In genomic region chr10:79459243-79459642, GRCh38 we compare ENCODE assay signal across 22 cellular contexts. TPM values are rescaled to one million over a fixed set of nuclear protein-coding genes. Genes with fewer than 3 reads are reported as not detected.
DNase-seq lines count a peak whose midpoint lies in the region; ATAC-seq, FAIRE-seq and TF ChIP-seq lines count a peak whose summit lies in the region.
"Had no signal": no experiment of that assay in that cellular context is flagged by ENCODE, and none has a peak within 500 bp of the region (broad histone marks: within the 10 kb centered on the region; RNA-seq: fewer than 3 reads in every experiment).

No MANE protein-coding gene starts in this region.

- intact Hi-C loops in right cardiac atrium (cut with DNase I) (no loop called here), heart left ventricle (cut with DNase I) (no loop called here), K562 (cut with micrococcal nuclease) (no loop called here)

- ATAC-seq in right cardiac atrium: peak; percentile 22 to 34
- ATAC-seq in heart left ventricle: no peak
- ATAC-seq in K562: peak; percentile 65
- no peak for ATAC-seq in HG03095 (IDR thresholded peaks at IDR 0.05; ENCODE audit: unreplicated experiment)
- no peak for ATAC-seq in HG03432 (IDR thresholded peaks at IDR 0.05; ENCODE audit: unreplicated experiment)

- H3K4me3 ChIP-seq in right cardiac atrium (ENCODE audit: low read length): no peak overlapping the region
- H3K4me3 ChIP-seq in heart left ventricle: no peak overlapping the region
- H3K4me3 ChIP-seq in K562: no peak overlapping the region
- H3K4me3 ChIP-seq in fibroblast of villous mesenchyme (ENCODE audit: low read depth, low read length): no peak overlapping the region
- H3K4me3 ChIP-seq: BLaER1, SJSA1 had no signal

- H3K36me3 ChIP-seq in heart left ventricle (no peaks in the 10 kb centered on the region), K562 (ENCODE audit: control insufficient read depth, insufficient read depth, low read length) (no peaks in the 10 kb centered on the region)
- H3K36me3 ChIP-seq: BLaER1, SJSA1 had no signal

- POLR2A ChIA-PET in K562 (lab: Yijun Ruan, JAX): interaction anchor here (0.7 to 1.6 kb wide), 3 partner anchors 13 to 75 kb away, joined by 3 to 6 read pairs (median 4); partner anchors contain the start of gene ZCCHC24

- TF ChIP-seq RAD21 in K562 (CRISPR knock-in tag; conservative IDR thresholded peaks at IDR 0.05 in 1 of 2, IDR thresholded peaks at IDR 0.05 in 1 of 2): no peak

- TF ChIP-seq POLR2A in heart left ventricle (IDR thresholded peaks at IDR 0.05) (no peak), K562 (conservative IDR thresholded peaks at IDR 0.05) (no peak)

- H4K20me1 ChIP-seq in K562 (replicated peaks; ENCODE audit: control insufficient read depth, insufficient read depth, low read length): no peaks in the 10 kb centered on the region
- H4K20me1 ChIP-seq: BLaER1 had no signal

- no peak for TF ChIP-seq EP300 in K562 (IDR thresholded peaks at IDR 0.05; ENCODE audit: low read length)

- H3K9me1 ChIP-seq in K562 (ENCODE audit: control insufficient read depth, insufficient read depth, low read length): no peaks in the 10 kb centered on the region

- H3K4me1 ChIP-seq in right cardiac atrium (ENCODE audit: control insufficient read depth, insufficient read depth, low read length): peaks cover 4% of the 10 kb centered on the region
- H3K4me1 ChIP-seq in heart left ventricle: peaks cover 0 to 5% (median under 1%) of the 10 kb centered on the region in 12 donors
- peaks cover 0 to 6% of the 10 kb centered on the region in 2 experiments; a peak in 3 of 5 replicates for H3K4me1 ChIP-seq in K562 (replicated peaks in 1 of 2; ENCODE audit: control insufficient read depth in 2 of 2, insufficient read depth in 2 of 2, low read length in 2 of 2)
- H3K4me1 ChIP-seq: SJSA1 had no signal

- CTCF ChIA-PET in K562 (lab: Yijun Ruan, JAX; ENCODE audit: low intra/inter-chr PET ratio): interaction anchor here (0.6 kb wide), 1 partner anchor 84 kb away, joined by 3 read pairs; no protein-coding TSS in a partner anchor

- H2AFZ ChIP-seq in K562 (ENCODE audit: low read depth, low read length): no peak overlapping the region

- DNase-seq in right cardiac atrium (peak in 2 of 3 donors; percentile 40 to 44), heart left ventricle (no peak), K562 (ENCODE audit: extremely low read depth in 1 of 4, low spot score in 3 of 4) (no peak), fibroblast of villous mesenchyme (ENCODE audit: low read depth) (peak; percentile 58), nucleus accumbens (lab: John Stamatoyannopoulos, UW) (no peak), GM19240 (ENCODE audit: insufficient read length, low spot score) (no peak)
- DNase-seq: 8988T; ACHN; CD4-positive, CD25-positive, alpha-beta regulatory T cell; Kasumi-1; NCI-H2029 treated with DMSO at 0.1 percent for 48 hours; NCI-H2227 treated with DMSO at 0.1 percent for 48 hours; NCI-H510A; NCI-H69; Right ventricle myocardium superior; RPMI8226 had no signal

- 55% methylated on average over 1 of the region's 1 CpG for WGBS in right cardiac atrium
- 69 to 75% (median 74%) methylated on average over 1 of the region's 1 CpG for WGBS in heart left ventricle, 4 donors
- 0% methylated on average over 1 of the region's 1 CpG for WGBS in K562 (ENCODE audit: insufficient coverage, low coverage, missing lambda C conversion rate)

- H3K9ac ChIP-seq in K562 (ENCODE audit: insufficient read depth in 1 of 2, low read depth in 2 of 2, low read length in 2 of 2): no peak overlapping the region
- H3K9ac ChIP-seq: BLaER1 had no signal

- H3K9me3 ChIP-seq in right cardiac atrium (ENCODE audit: control insufficient read depth, low read length) (no peaks in the 10 kb centered on the region), heart left ventricle (no peaks in the 10 kb centered on the region), K562 (replicated peaks; ENCODE audit: control insufficient read depth, insufficient read depth, low read depth, low read length) (no peaks in the 10 kb centered on the region)
- H3K9me3 ChIP-seq: BLaER1, SJSA1 had no signal

- H3K27ac ChIP-seq in right cardiac atrium (ENCODE audit: low read length) (no peak overlapping the region), heart left ventricle (no peak overlapping the region), K562 (ENCODE audit: extremely low read depth, low read depth, low read length) (no peak overlapping the region)
- H3K27ac ChIP-seq: BLaER1, SJSA1 had no signal

- H3K27me3 ChIP-seq in right cardiac atrium (ENCODE audit: control insufficient read depth, insufficient read depth) (no peaks in the 10 kb centered on the region), heart left ventricle (no peaks in the 10 kb centered on the region), K562 (ENCODE audit: control insufficient read depth in 2 of 2, insufficient read depth in 2 of 2, low read length in 2 of 2) (peaks cover 2 to 27% of the 10 kb centered on the region in 2 experiments; a peak in 3 of 5 replicates)
- H3K27me3 ChIP-seq: BLaER1, SJSA1 had no signal

- no peak for TF ChIP-seq CTCF in heart left ventricle (IDR thresholded peaks at IDR 0.05)
- no peak for TF ChIP-seq CTCF in K562 (IDR thresholded peaks at IDR 0.05 in 2 of 3, conservative IDR thresholded peaks at IDR 0.05 in 1 of 3; ENCODE audit: insufficient read depth in 2 of 3, low read depth in 1 of 3, low read length in 3 of 3)
- TF ChIP-seq CTCF in fibroblast of villous mesenchyme (IDR thresholded peaks at IDR 0.05; ENCODE audit: insufficient read depth, low read depth, low read length): no peak

- no peak overlapping the region for H3K4me2 ChIP-seq in K562 (ENCODE audit: insufficient read depth, low read length)
- H3K4me2 ChIP-seq: BLaER1 had no signal

- FAIRE-seq in K562 (lab: Jason Lieb, UNC): no peak
- FAIRE-seq: GM19239, H54 had no signal

- no peaks in the 10 kb centered on the region for H3K79me2 ChIP-seq in K562 (ENCODE audit: control insufficient read depth, insufficient read depth, low read length)

- in situ Hi-C loops in K562 (cut with MboI): no loop called here

- BruUV-seq in K562 (replicated peaks; lab: Mats Ljungman, UMichigan): no TSS peak

RNA-seq across cellular contexts. Expression of gene ZCCHC24, which starts 13.8 kb away (rescaled TPM):
- 10 to 100 TPM; 60.4 to 75.3 (median 63.8) TPM for total RNA-seq in right cardiac atrium
- polyA plus RNA-seq in right cardiac atrium: 31.3 TPM
- 100 to 1,000 TPM in 1 of 9 donors, 10 to 100 TPM in 8; 44.8 to 122 (median 51.9) TPM for total RNA-seq in heart left ventricle
- polyA plus RNA-seq in heart left ventricle: 10 to 100 TPM; 18.7 to 40.7 TPM
- 4.0 and 6.3 TPM in 2 replicates for total RNA-seq in K562 (2011; cell fraction: chromatin; rRNA removed; ENCODE audit: low replicate concordance)
- 4.8 and 4.9 TPM in 2 replicates for total RNA-seq in K562 (2011; cell fraction: nucleolus; rRNA removed)
- total RNA-seq in K562 (2011; cell fraction: nucleoplasm; rRNA removed): 4.4 and 6.7 TPM in 2 replicates
- 3.6 and 4.9 TPM in 2 replicates for total RNA-seq in K562 (2014; rRNA removed)
- total RNA-seq in K562 (2014; rRNA removed; fragmentation: Illumina TruSeq; extraction: Trizol): 3.9 and 4.0 TPM in 2 replicates
- 5.5 and 5.7 TPM in 2 replicates for total RNA-seq in K562 (2015; rRNA removed; fragmentation: Illumina TruSeq; extraction: Trizol)
- total RNA-seq in K562 (2021): 11.0 and 11.5 TPM in 2 replicates
- 4.6 and 5.0 TPM in 2 replicates for polyA plus RNA-seq in K562 (2011; rRNA removed)
- polyA plus RNA-seq in K562 (2011; cell fraction: cytosol; rRNA removed): 4.7 and 8.4 TPM in 2 replicates
- 3.1 and 5.6 TPM in 2 replicates for polyA plus RNA-seq in K562 (2011; cell fraction: nucleus; rRNA removed)
- polyA plus RNA-seq in K562 (2012): 6.8 and 12.0 TPM in 2 replicates
- 7.0 and 7.6 TPM in 2 replicates for polyA plus RNA-seq in K562 (2014; fragmentation: Illumina TruSeq; extraction: Trizol)
- polyA plus RNA-seq in K562 (2014; fragmentation: Nextera tagmentation; extraction: Ambion mirVana): under 1 TPM; 0.84 to 0.86 TPM
- 5.1 and 6.0 TPM in 2 replicates for polyA plus RNA-seq in K562 (2014; rRNA removed)
- polyA minus RNA-seq in K562 (2011; rRNA and poly(A)+ RNA removed): 3.4 and 4.7 TPM in 2 replicates
- polyA minus RNA-seq in K562 (2011; cell fraction: cytosol; rRNA and poly(A)+ RNA removed): 6.1 and 6.4 TPM in 2 replicates
- polyA minus RNA-seq in K562 (2011; cell fraction: nucleus; rRNA and poly(A)+ RNA removed): 3.0 TPM in 2 replicates
- total RNA-seq in fibroblast of villous mesenchyme: 28.7 and 36.7 TPM in 2 replicates

RNA-seq across cellular contexts. Expression of gene EIF5AL1, which starts 53.1 kb away (rescaled TPM):
- total RNA-seq in right cardiac atrium (under 1 TPM in 3 of 4 donors, not detected in 1; 0.09 to 0.57 (median 0.19) TPM), heart left ventricle (under 1 TPM in 8 of 9 donors, not detected in 1; 0.06 to 0.93 (median 0.26) TPM), K562 (2014; rRNA removed) (0.65 and 0.68 TPM in 2 replicates), K562 (2014; rRNA removed; fragmentation: Illumina TruSeq; extraction: Trizol) (0.80 and 0.83 TPM in 2 replicates), K562 (2015; rRNA removed; fragmentation: Illumina TruSeq; extraction: Trizol) (0.18 and 0.30 TPM in 2 replicates), K562 (2021) (0.27 and 0.31 TPM in 2 replicates), fibroblast of villous mesenchyme (0.64 and 0.86 TPM in 2 replicates)
- polyA plus RNA-seq in right cardiac atrium (0.45 TPM), heart left ventricle (under 1 TPM; 0.61 to 0.97 TPM), K562 (2011; rRNA removed) (1.6 and 1.8 TPM in 2 replicates), K562 (2014; fragmentation: Illumina TruSeq; extraction: Trizol) (3.2 and 3.4 TPM in 2 replicates), K562 (2014; fragmentation: Nextera tagmentation; extraction: Ambion mirVana) (under 1 TPM in 1 of 2 experiments, not detected in 1; 0.03 TPM), K562 (2014; rRNA removed) (0.37 and 0.43 TPM in 2 replicates)
- total RNA-seq in K562 (2011; cell fraction: chromatin; rRNA removed; ENCODE audit: low replicate concordance): 0.16 TPM in 1 of 2 replicates, not detected in the other
- total RNA-seq in K562 (2011; cell fraction: nucleolus; rRNA removed): 0.13 and 0.17 TPM in 2 replicates
- 0.15 and 0.31 TPM in 2 replicates for total RNA-seq in K562 (2011; cell fraction: nucleoplasm; rRNA removed)
- 0.97 and 1.1 TPM in 2 replicates for polyA plus RNA-seq in K562 (2011; cell fraction: cytosol; rRNA removed)
- polyA plus RNA-seq in K562 (2011; cell fraction: nucleus; rRNA removed): 0.20 and 0.35 TPM in 2 replicates
- polyA plus RNA-seq in K562 (2012): 0.54 and 1.1 TPM in 2 replicates
- 3.2 and 4.7 TPM in 2 replicates for polyA minus RNA-seq in K562 (2011; rRNA and poly(A)+ RNA removed)
- 0.64 and 0.67 TPM in 2 replicates for polyA minus RNA-seq in K562 (2011; cell fraction: cytosol; rRNA and poly(A)+ RNA removed)
- under 0.01 and 0.11 TPM in 2 replicates for polyA minus RNA-seq in K562 (2011; cell fraction: nucleus; rRNA and poly(A)+ RNA removed)
- total RNA-seq: CD4-positive, CD25-positive, alpha-beta regulatory T cell had no signal

Comparison
In these comparisons a context has a peak if more than half of its experiments do, and no peak if none do; other contexts are left out.
1. ATAC-seq: peak in right cardiac atrium (2 of 2) and K562 (single experiment); none in heart left ventricle (0 of 4), HG03095 (single experiment) and HG03432 (single experiment).
2. DNase-seq: peak in right cardiac atrium (2 of 3) and fibroblast of villous mesenchyme (single experiment); none in heart left ventricle (0 of 5), K562 (0 of 4), nucleus accumbens (0 of 56) and GM19240 (single experiment).